24 cellular contexts compared by ENCODE assay signal in the genomic region with DNA sequence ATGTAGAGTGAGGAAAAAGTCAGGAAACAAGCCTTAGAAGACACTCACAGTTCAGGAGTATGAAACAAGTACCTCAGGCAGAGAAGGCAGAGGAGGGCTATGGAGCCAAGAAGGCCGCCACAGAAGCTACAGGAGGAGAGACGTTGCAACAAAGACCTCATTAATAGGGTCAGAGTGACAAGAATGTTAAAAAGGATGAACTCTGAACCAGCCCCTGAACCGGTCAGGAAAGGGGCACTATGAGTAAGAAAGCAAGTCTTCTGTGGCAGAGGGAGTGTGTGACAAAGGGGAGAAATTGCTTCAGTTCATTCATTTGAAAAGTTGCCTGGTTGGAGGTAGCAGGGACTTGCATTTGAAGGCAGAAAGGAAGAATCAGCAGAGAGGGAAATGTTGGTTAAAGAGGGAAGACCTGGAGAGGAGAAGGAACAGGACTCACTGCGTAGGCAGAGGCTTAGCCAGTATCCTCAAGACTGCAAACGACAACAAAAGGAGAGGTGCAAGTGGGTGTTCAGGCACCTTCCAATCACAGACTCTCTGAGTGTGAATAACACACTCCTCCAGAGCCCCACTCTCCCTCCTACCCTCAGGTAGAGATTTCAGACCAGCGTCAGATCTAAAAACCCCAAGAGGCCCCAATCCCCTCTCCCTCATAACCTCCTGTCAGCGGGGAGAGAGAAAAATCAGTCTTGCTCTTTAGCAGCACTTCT. TPM values are rescaled to one million over a fixed set of nuclear protein-coding genes. Genes with fewer than 3 reads are reported as not detected.
A peak's percentile ranks its signal among the peaks of the same experiment; 100 is the strongest.
DNase-seq lines count a peak whose midpoint lies in the region; ATAC-seq and TF ChIP-seq lines count a peak whose summit lies in the region.
"Had no signal": no experiment of that assay in that cellular context is flagged by ENCODE, and none has a peak within 500 bp of the region (broad histone marks: within the 10 kb centered on the region; RNA-seq: fewer than 3 reads in every experiment).

No MANE protein-coding gene starts in this region.

- no peak overlapping the region for H3K9ac ChIP-seq in endodermal cell (ENCODE audit: extremely low read depth, low read length, poor library complexity, severe bottlenecking)

- H3K4me3 ChIP-seq in HEK293 (ENCODE audit: low read depth, low read length): no peak overlapping the region
- no peak overlapping the region for H3K4me3 ChIP-seq in endodermal cell (ENCODE audit: low read length)
- H3K4me3 ChIP-seq: A549, gastrocnemius medialis, SJSA1, stomach, upper lobe of right lung had no signal

- H3K27ac Mint-ChIP-seq in activated CD8-positive, alpha-beta memory T cell treated with anti-CD3 and anti-CD28 coated beads, Interleukin-2, amount 10 ng/mL, durations not matched to agents 7 days and 5 days: peak overlapping the region; percentile 8
- H3K27ac Mint-ChIP-seq in endodermal cell: no peak overlapping the region
- peak overlapping the region; percentile 56 for H3K27ac Mint-ChIP-seq in stimulated activated effector memory CD8-positive, alpha-beta T cell treated with anti-CD3 and anti-CD28 coated beads, Interleukin-12 subunit alpha, Interleukin-12 subunit beta, amount 100 ng/mL, for 72 hours
- H3K27ac Mint-ChIP-seq in CD14-positive monocyte: peak overlapping the region in 2 of 7 donors; percentile 1 to 6
- H3K27ac Mint-ChIP-seq: activated T-cell treated with anti-CD3 and anti-CD28 coated beads, Interleukin-2, amount 50 U/mL, for 72 hours; HFFc6; progenitor cell of endocrine pancreas had no signal

- H3K27me3 ChIP-seq in endodermal cell (ENCODE audit: control insufficient read depth, insufficient read depth, low read length, poor library complexity, severe bottlenecking): no peaks in the 10 kb centered on the region
- H3K27me3 ChIP-seq: gastrocnemius medialis, SJSA1, stomach, upper lobe of right lung had no signal

- POLR2A ChIA-PET in HEK293 (lab: Yijun Ruan, JAX): no interaction called here

- H3K9me3 ChIP-seq in HEK293 (ENCODE audit: control insufficient read depth, insufficient read depth, low read depth, low read length): no peaks in the 10 kb centered on the region
- H3K9me3 ChIP-seq in endodermal cell (ENCODE audit: control insufficient read depth, low read length): no peaks in the 10 kb centered on the region
- H3K9me3 ChIP-seq: A549, gastrocnemius medialis, SJSA1, stomach, upper lobe of right lung had no signal

- WGBS in endodermal cell (ENCODE audit: insufficient coverage in 1 of 2, insufficient read length in 1 of 2), 2 experiments: 80 to 85% methylated on average over 5 to 7 of the region's 7 CpGs

- H3K36me3 ChIP-seq in HEK293 (ENCODE audit: control insufficient read depth in 2 of 2, insufficient read depth in 1 of 2, low read length in 2 of 2) (peaks cover 0 to 70% of the 10 kb centered on the region in 2 experiments; a peak in 1 of 3 replicates), endodermal cell (ENCODE audit: control insufficient read depth, insufficient read depth, low read length) (peaks cover 45% of the 10 kb centered on the region)

- peaks cover 8% of the 10 kb centered on the region for H3K4me1 Mint-ChIP-seq in activated CD8-positive, alpha-beta memory T cell treated with anti-CD3 and anti-CD28 coated beads, Interleukin-2, amount 10 ng/mL, durations not matched to agents 7 days and 5 days
- H3K4me1 Mint-ChIP-seq in endodermal cell (peaks cover 4% of the 10 kb centered on the region), CD14-positive monocyte (no peaks in the 10 kb centered on the region)
- H3K4me1 Mint-ChIP-seq in stimulated activated effector memory CD8-positive, alpha-beta T cell treated with anti-CD3 and anti-CD28 coated beads, Interleukin-12 subunit alpha, Interleukin-12 subunit beta, amount 100 ng/mL, for 72 hours: peaks cover 26% of the 10 kb centered on the region

- intact Hi-C loops in CD14-positive monocyte (cut with micrococcal nuclease): no loop called here

- ATAC-seq in activated CD8-positive, alpha-beta memory T cell treated with anti-CD3 and anti-CD28 coated beads, Interleukin-2, amount 10 ng/mL, durations not matched to agents 7 days and 5 days: no peak
- no peak for ATAC-seq in stimulated activated effector memory CD8-positive, alpha-beta T cell treated with anti-CD3 and anti-CD28 coated beads, Interleukin-12 subunit alpha, Interleukin-12 subunit beta, amount 100 ng/mL, for 72 hours
- no peak for ATAC-seq in GM19351 (IDR thresholded peaks at IDR 0.05; ENCODE audit: unreplicated experiment)
- ATAC-seq in GM21515 (IDR thresholded peaks at IDR 0.05; ENCODE audit: unreplicated experiment): no peak
- ATAC-seq: A549; activated T-cell treated with anti-CD3 and anti-CD28 coated beads, Interleukin-2, amount 50 U/mL, for 72 hours; esophagus mucosa; gastrocnemius medialis; upper lobe of right lung had no signal

- TF ChIP-seq CTCF in HEK293 (tag by site-specific recombination; IDR thresholded peaks at IDR 0.05): no peak
- TF ChIP-seq CTCF in endodermal cell (conservative IDR thresholded peaks at IDR 0.05): no peak
- TF ChIP-seq CTCF in CD14-positive monocyte (IDR thresholded peaks at IDR 0.05): no peak

- H3K9me3 Mint-ChIP-seq in activated CD8-positive, alpha-beta memory T cell treated with anti-CD3 and anti-CD28 coated beads, Interleukin-2, amount 10 ng/mL, durations not matched to agents 7 days and 5 days (ENCODE audit: low read depth): no peaks in the 10 kb centered on the region
- no peaks in the 10 kb centered on the region for H3K9me3 Mint-ChIP-seq in endodermal cell
- H3K9me3 Mint-ChIP-seq in stimulated activated effector memory CD8-positive, alpha-beta T cell treated with anti-CD3 and anti-CD28 coated beads, Interleukin-12 subunit alpha, Interleukin-12 subunit beta, amount 100 ng/mL, for 72 hours: no peaks in the 10 kb centered on the region
- H3K9me3 Mint-ChIP-seq in CD14-positive monocyte: no peaks in the 10 kb centered on the region
- H3K9me3 Mint-ChIP-seq: activated T-cell treated with anti-CD3 and anti-CD28 coated beads, Interleukin-2, amount 50 U/mL, for 72 hours; central memory CD8-positive, alpha-beta T cell; HFFc6 had no signal

- no peak for DNase-seq in activated CD8-positive, alpha-beta memory T cell treated with anti-CD3 and anti-CD28 coated beads, Interleukin-2, amount 10 ng/mL, durations not matched to agents 7 days and 5 days
- no peak for DNase-seq in activated CD8-positive, alpha-beta memory T cell treated with anti-CD3 and anti-CD28 coated beads, Interleukin-2, amount 50 U/mL, for 4 hours
- DNase-seq in endodermal cell (no peak), CD14-positive monocyte (ENCODE audit: low spot score) (no peak)
- DNase-seq in stimulated activated effector memory CD8-positive, alpha-beta T cell treated with anti-CD3 and anti-CD28 coated beads, Interleukin-12 subunit alpha, Interleukin-12 subunit beta, amount 100 ng/mL, for 72 hours (ENCODE audit: low spot score in 2 of 2): no peak
- DNase-seq: activated CD4-positive, alpha-beta T cell treated with anti-CD3 and anti-CD28 coated beads, Interleukin-2, amount 50 U/mL, for 4 hours; activated T-cell treated with anti-CD3 and anti-CD28 coated beads, Interleukin-2, amount 50 U/mL, for 72 hours; gastrocnemius medialis; HFFc6; kidney; NCI-H2107; NCI-H510A treated with DMSO at 0.1 percent for 48 hours; stomach had no signal

- peaks cover 47% of the 10 kb centered on the region for H3K36me3 Mint-ChIP-seq in activated CD8-positive, alpha-beta memory T cell treated with anti-CD3 and anti-CD28 coated beads, Interleukin-2, amount 10 ng/mL, durations not matched to agents 7 days and 5 days
- peaks cover 61% of the 10 kb centered on the region for H3K36me3 Mint-ChIP-seq in endodermal cell (ENCODE audit: low read depth)
- peaks cover 100% of the 10 kb centered on the region for H3K36me3 Mint-ChIP-seq in stimulated activated effector memory CD8-positive, alpha-beta T cell treated with anti-CD3 and anti-CD28 coated beads, Interleukin-12 subunit alpha, Interleukin-12 subunit beta, amount 100 ng/mL, for 72 hours
- peaks cover 78 to 96% of the 10 kb centered on the region in 2 donors for H3K36me3 Mint-ChIP-seq in CD14-positive monocyte

- H3K27ac ChIP-seq in HEK293 (ENCODE audit: extremely low read depth, low read depth, low read length): no peak overlapping the region
- peak overlapping the region; percentile 66 for H3K27ac ChIP-seq in endodermal cell (ENCODE audit: low read depth, low read length)
- H3K27ac ChIP-seq: A549, gastrocnemius medialis, HL-60, SJSA1, upper lobe of right lung, VCaP had no signal

- no peak overlapping the region for H3K4me3 Mint-ChIP-seq in activated CD8-positive, alpha-beta memory T cell treated with anti-CD3 and anti-CD28 coated beads, Interleukin-2, amount 10 ng/mL, durations not matched to agents 7 days and 5 days
- H3K4me3 Mint-ChIP-seq in endodermal cell (no peak overlapping the region), CD14-positive monocyte (no peak overlapping the region)
- H3K4me3 Mint-ChIP-seq in stimulated activated effector memory CD8-positive, alpha-beta T cell treated with anti-CD3 and anti-CD28 coated beads, Interleukin-12 subunit alpha, Interleukin-12 subunit beta, amount 100 ng/mL, for 72 hours: no peak overlapping the region
- H3K4me3 Mint-ChIP-seq: activated T-cell treated with anti-CD3 and anti-CD28 coated beads, Interleukin-2, amount 50 U/mL, for 72 hours; central memory CD8-positive, alpha-beta T cell; HFFc6 had no signal

- CTCF ChIA-PET in activated CD8-positive, alpha-beta memory T cell treated with anti-CD3 and anti-CD28 coated beads, Interleukin-2, amount 10 ng/mL, durations not matched to agents 7 days and 5 days (lab: Charles Lee): interaction anchor here (0.6 to 1.1 kb wide), 3 partner anchors 34 to 154 kb away, joined by 3 to 4 read pairs (median 3); no protein-coding TSS in a partner anchor
- CTCF ChIA-PET in HEK293 (lab: Yijun Ruan, JAX): no interaction called here

- H3K4me1 ChIP-seq in HEK293 (ENCODE audit: control insufficient read depth, insufficient read depth, low read length): no peaks in the 10 kb centered on the region
- no peaks in the 10 kb centered on the region for H3K4me1 ChIP-seq in endodermal cell (ENCODE audit: control insufficient read depth, insufficient read depth, low read length)
- H3K4me1 ChIP-seq: A549, SJSA1 had no signal

- no peaks in the 10 kb centered on the region for H3K27me3 Mint-ChIP-seq in activated CD8-positive, alpha-beta memory T cell treated with anti-CD3 and anti-CD28 coated beads, Interleukin-2, amount 10 ng/mL, durations not matched to agents 7 days and 5 days
- no peaks in the 10 kb centered on the region for H3K27me3 Mint-ChIP-seq in endodermal cell (ENCODE audit: insufficient read depth)
- H3K27me3 Mint-ChIP-seq in CD14-positive monocyte (ENCODE audit: low read depth in 3 of 3): peaks cover 0 to 3% (median 0%) of the 10 kb centered on the region in 3 donors
- H3K27me3 Mint-ChIP-seq: central memory CD8-positive, alpha-beta T cell; progenitor cell of endocrine pancreas had no signal

RNA-seq across cellular contexts. Expression of a gene that starts 15.4 kb away (rescaled TPM):
- total RNA-seq in activated CD8-positive, alpha-beta memory T cell treated with anti-CD3 and anti-CD28 coated beads, Interleukin-2, amount 10 ng/mL, durations not matched to agents 7 days and 5 days: 1 to 10 TPM; 2.3 to 2.7 TPM
- 100 to 1,000 TPM; 228 to 412 TPM for total RNA-seq in endodermal cell
- polyA plus RNA-seq in endodermal cell (2013, experiment 1 of 2): 375 TPM
- polyA plus RNA-seq in endodermal cell (2013, experiment 2 of 2): 542 TPM
- polyA plus RNA-seq in CD14-positive monocyte: 1 to 10 TPM; 3.6 to 4.0 TPM

RNA-seq across cellular contexts. Expression of a gene that starts 17.3 kb away (rescaled TPM):
- total RNA-seq in activated CD8-positive, alpha-beta memory T cell treated with anti-CD3 and anti-CD28 coated beads, Interleukin-2, amount 10 ng/mL, durations not matched to agents 7 days and 5 days: 100 to 1,000 TPM; 121 to 140 TPM
- 10 to 100 TPM; 56.5 to 58.6 TPM for total RNA-seq in endodermal cell
- polyA plus RNA-seq in endodermal cell (2013, experiment 1 of 2): 27.4 TPM
- polyA plus RNA-seq in endodermal cell (2013, experiment 2 of 2): 21.1 TPM
- polyA plus RNA-seq in CD14-positive monocyte: 1 to 10 TPM; 6.1 to 9.5 TPM

RNA-seq across cellular contexts. Expression of a gene that starts 17.9 kb away (rescaled TPM):
- total RNA-seq in activated CD8-positive, alpha-beta memory T cell treated with anti-CD3 and anti-CD28 coated beads, Interleukin-2, amount 10 ng/mL, durations not matched to agents 7 days and 5 days: 10 to 100 TPM; 18.5 to 20.5 TPM
- 10 to 100 TPM; 46.4 to 51.1 TPM for total RNA-seq in endodermal cell
- polyA plus RNA-seq in endodermal cell (2013, experiment 1 of 2): 35.7 TPM
- polyA plus RNA-seq in endodermal cell (2013, experiment 2 of 2): 37.2 TPM
- polyA plus RNA-seq in CD14-positive monocyte: 1 to 10 TPM; 6.4 to 7.8 TPM

RNA-seq across cellular contexts. Expression of a gene that starts 36.0 kb away (rescaled TPM):
- 10 to 100 TPM; 18.9 to 21.3 TPM for total RNA-seq in activated CD8-positive, alpha-beta memory T cell treated with anti-CD3 and anti-CD28 coated beads, Interleukin-2, amount 10 ng/mL, durations not matched to agents 7 days and 5 days
- 10 to 100 TPM; 39.3 to 43.0 TPM for total RNA-seq in endodermal cell
- polyA plus RNA-seq in endodermal cell (2013, experiment 1 of 2): 23.7 TPM
- polyA plus RNA-seq in endodermal cell (2013, experiment 2 of 2): 21.9 TPM
- 10 to 100 TPM; 21.8 to 41.8 TPM for polyA plus RNA-seq in CD14-positive monocyte

Comparison
In these comparisons a context has a peak if more than half of its experiments do, and no peak if none do; other contexts are left out.
1. RNA of a gene that starts 15.4 kb away (total RNA-seq): 228 to 412 TPM in endodermal cell; 2.3 to 2.7 TPM in activated CD8-positive, alpha-beta memory T cell treated with anti-CD3 and anti-CD28 coated beads, Interleukin-2, amount 10 ng/mL, durations not matched to agents 7 days and 5 days; every median in the first group is over 10 times any median in the second.